Comparison of ENCODE assay signal across 26 cellular contexts in genomic region chr10:23869996-23870395, GRCh38.
"Had no signal": no experiment of that assay in that cellular context is flagged by ENCODE, and none has a peak within 500 bp of the region (broad histone marks: within the 10 kb centered on the region; RNA-seq: fewer than 3 reads in every experiment).

No MANE protein-coding gene starts in this region.

- H3K9me3 ChIP-seq: breast epithelium, MG63, SJSA1 had no signal

- H3K4me3 Mint-ChIP-seq: activated B cell treated with CpG ODN at 0.5 μM for 24 hours; activated CD4-positive, alpha-beta T cell treated with anti-CD3 and anti-CD28 coated beads, Interleukin-2, amount 10 ng/mL, durations not matched to agents 24 days and 14 days; activated CD8-positive, alpha-beta memory T cell treated with anti-CD3 and anti-CD28 coated beads, Interleukin-2, amount 10 ng/mL, durations not matched to agents 7 days and 5 days; activated naive CD4-positive, alpha-beta T cell treated with anti-CD3 and anti-CD28 coated beads, Interleukin-2, amount 50 U/mL, for 24 hours; activated T-cell treated with anti-CD3 and anti-CD28 coated beads, Interleukin-2, amount 50 U/mL, for 24 hours; activated T-helper 1 cell treated with anti-CD3 and anti-CD28 coated beads, Interleukin-12 subunit alpha, Interleukin-12 subunit beta, Interleukin-2, Interleukin-4 antibody, amounts not matched to agents 30 ng/mL and 10 ng/mL and 1 ng/mL, durations not matched to agents 14 hours and 24 hours and 36 hours; T-helper 1 cell treated with Interleukin-12 subunit alpha and Interleukin-12 subunit beta and Interleukin-4 antibody, amounts not matched to agents 30 μg/mL and 1 μg/mL, for 36 hours had no signal

- H3K36me3 Mint-ChIP-seq: activated CD8-positive, alpha-beta memory T cell treated with anti-CD3 and anti-CD28 coated beads, Interleukin-2, amount 10 ng/mL, durations not matched to agents 7 days and 5 days; activated naive CD4-positive, alpha-beta T cell treated with anti-CD3 and anti-CD28 coated beads, Interleukin-2, amount 50 U/mL, for 24 hours had no signal

- H3K9me3 Mint-ChIP-seq: activated B cell treated with CpG ODN at 0.5 μM for 24 hours; activated CD4-positive, alpha-beta T cell treated with anti-CD3 and anti-CD28 coated beads, Interleukin-2, amount 10 ng/mL, durations not matched to agents 24 days and 14 days; activated naive CD4-positive, alpha-beta T cell treated with anti-CD3 and anti-CD28 coated beads, Interleukin-2, amount 50 U/mL, for 24 hours; activated T-cell treated with anti-CD3 and anti-CD28 coated beads, Interleukin-2, amount 50 U/mL, for 24 hours; activated T-helper 1 cell treated with anti-CD3 and anti-CD28 coated beads, Interleukin-12 subunit alpha, Interleukin-12 subunit beta, Interleukin-2, Interleukin-4 antibody, amounts not matched to agents 30 ng/mL and 10 ng/mL and 1 ng/mL, durations not matched to agents 14 hours and 24 hours and 36 hours; T-helper 1 cell treated with Interleukin-12 subunit alpha and Interleukin-12 subunit beta and Interleukin-4 antibody, amounts not matched to agents 30 μg/mL and 1 μg/mL, for 36 hours had no signal

- DNase-seq: activated B cell treated with CpG ODN at 0.5 μM for 24 hours; activated CD4-positive, alpha-beta T cell treated with anti-CD3 and anti-CD28 coated beads for 1 hour; activated CD4-positive, alpha-beta T cell treated with anti-CD3 and anti-CD28 coated beads, Interleukin-2, amount 10 ng/mL, durations not matched to agents 24 days and 14 days; activated CD4-positive, alpha-beta T cell treated with anti-CD3 and anti-CD28 coated beads, Interleukin-2, amount 50 U/mL, for 48 hours; activated CD8-positive, alpha-beta memory T cell treated with anti-CD3 and anti-CD28 coated beads, Interleukin-2, amount 10 ng/mL, durations not matched to agents 7 days and 5 days; activated effector memory CD4-positive, alpha-beta T cell treated with Interleukin-2 at 50 U/mL for 16 hours; activated naive CD4-positive, alpha-beta T cell; activated T-cell treated with anti-CD3 and anti-CD28 coated beads, Interleukin-2, amount 50 U/mL, for 24 hours; aorta; MG63; NCI-H1105 treated with DMSO at 0.1 percent for 48 hours; NCI-H146; NCI-H187 treated with DMSO at 0.1 percent for 48 hours; NCI-H2171; NCI-H2227 treated with DMSO at 0.1 percent for 48 hours; NCI-H446 treated with DMSO at 0.1 percent for 48 hours; NCI-H526; NK-92 treated with Interleukin-12 subunit alpha and Interleukin-12 subunit beta, amount 100 ng/mL, for 24 hours; OCI-M1; SHP77 had no signal

- H3K27me3 ChIP-seq: breast epithelium, MG63, SJSA1 had no signal

- H3K4me2 ChIP-seq: KMS-11 had no signal

- H3K27ac ChIP-seq: KMS-11, SJSA1 had no signal

- H3K36me3 ChIP-seq: breast epithelium, MG63, SJSA1 had no signal

- H3K4me1 Mint-ChIP-seq: activated B cell treated with CpG ODN at 0.5 μM for 24 hours; activated CD4-positive, alpha-beta T cell treated with anti-CD3 and anti-CD28 coated beads, Interleukin-2, amount 10 ng/mL, durations not matched to agents 24 days and 14 days; activated CD8-positive, alpha-beta memory T cell treated with anti-CD3 and anti-CD28 coated beads, Interleukin-2, amount 10 ng/mL, durations not matched to agents 7 days and 5 days; activated naive CD4-positive, alpha-beta T cell treated with anti-CD3 and anti-CD28 coated beads, Interleukin-2, amount 50 U/mL, for 24 hours had no signal

- H3K27me3 Mint-ChIP-seq: activated CD4-positive, alpha-beta T cell treated with anti-CD3 and anti-CD28 coated beads, Interleukin-2, amount 10 ng/mL, durations not matched to agents 24 days and 14 days; activated CD8-positive, alpha-beta memory T cell treated with anti-CD3 and anti-CD28 coated beads, Interleukin-2, amount 10 ng/mL, durations not matched to agents 7 days and 5 days had no signal

- H3K4me3 ChIP-seq: breast epithelium, MG63, SJSA1 had no signal

- H3K9ac ChIP-seq: KMS-11 had no signal

- H3K27ac Mint-ChIP-seq: activated B cell treated with CpG ODN at 0.5 μM for 24 hours; activated CD4-positive, alpha-beta T cell treated with anti-CD3 and anti-CD28 coated beads, Interleukin-2, amount 10 ng/mL, durations not matched to agents 24 days and 14 days; activated CD8-positive, alpha-beta memory T cell treated with anti-CD3 and anti-CD28 coated beads, Interleukin-2, amount 10 ng/mL, durations not matched to agents 7 days and 5 days; activated naive CD4-positive, alpha-beta T cell treated with anti-CD3 and anti-CD28 coated beads, Interleukin-2, amount 50 U/mL, for 24 hours; activated T-cell treated with anti-CD3 and anti-CD28 coated beads, Interleukin-2, amount 50 U/mL, for 24 hours; activated T-helper 1 cell treated with anti-CD3 and anti-CD28 coated beads, Interleukin-12 subunit alpha, Interleukin-12 subunit beta, Interleukin-2, Interleukin-4 antibody, amounts not matched to agents 30 ng/mL and 10 ng/mL and 1 ng/mL, durations not matched to agents 14 hours and 24 hours and 36 hours; T-helper 1 cell treated with Interleukin-12 subunit alpha and Interleukin-12 subunit beta and Interleukin-4 antibody, amounts not matched to agents 30 μg/mL and 1 μg/mL, for 36 hours had no signal

- ATAC-seq: activated CD8-positive, alpha-beta memory T cell treated with anti-CD3 and anti-CD28 coated beads, Interleukin-2, amount 10 ng/mL, durations not matched to agents 7 days and 5 days had no signal

- H3K4me1 ChIP-seq: breast epithelium, SJSA1 had no signal
